In the genomic region with DNA sequence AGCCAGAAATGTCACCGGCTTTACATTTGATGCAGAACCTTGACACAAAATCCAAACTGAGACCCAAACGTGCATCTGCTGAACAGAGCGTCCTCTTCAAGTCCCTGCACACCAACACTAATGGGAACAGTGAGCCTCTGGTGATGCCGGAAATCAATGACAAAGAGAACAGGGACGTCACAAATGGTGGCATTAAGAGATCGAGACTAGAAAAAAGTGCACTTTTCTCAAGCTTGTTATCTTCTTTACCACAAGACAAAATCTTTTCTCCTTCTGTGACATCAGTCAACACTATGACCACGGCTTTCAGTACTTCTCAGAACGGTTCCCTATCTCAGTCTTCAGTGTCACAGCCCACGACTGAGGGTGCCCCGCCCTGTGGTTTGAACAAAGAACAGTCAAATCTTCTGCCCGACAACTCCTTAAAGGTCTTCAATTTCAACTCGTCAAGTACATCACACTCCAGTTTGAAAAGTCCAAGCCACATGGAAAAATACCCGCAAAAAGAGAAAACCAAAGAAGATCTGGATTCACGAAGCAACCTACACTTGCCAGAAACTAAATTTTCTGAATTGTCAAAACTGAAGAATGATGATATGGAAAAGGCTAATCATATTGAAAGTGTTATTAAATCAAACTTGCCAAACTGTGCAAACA, we compare ENCODE assay signal across 8 cellular contexts.
DNase-seq lines count a peak whose midpoint lies in the region; ATAC-seq and TF ChIP-seq lines count a peak whose summit lies in the region.

No MANE protein-coding gene starts in this region.

- POLR2A ChIA-PET in activated B cell treated with CpG ODN at 0.5 μM for 24 hours (lab: Charles Lee) = interaction anchor here (0.6 to 8.9 kb wide), 13 partner anchors 9 to 453 kb away, joined by 3 to 201 read pairs (median 8); no protein-coding TSS in a partner anchor

- CTCF ChIA-PET in activated B cell treated with CpG ODN at 0.5 μM for 24 hours (lab: Charles Lee) = interaction anchor here (1.1 to 8.6 kb wide), 6 partner anchors 9 to 46 kb away, joined by 3 to 94 read pairs (median 6); no protein-coding TSS in a partner anchor

- peak overlapping the region; percentile 97 for H3K27ac Mint-ChIP-seq in activated B cell treated with CpG ODN at 0.5 μM for 24 hours

- intact Hi-C loops in activated B cell treated with CpG ODN at 0.5 μM for 24 hours (cut with micrococcal nuclease) = loop anchor here (1.0 to 10.0 kb wide), 6 partner anchors 9 to 1304 kb away; partner anchors contain the start of gene SCML4

- peak overlapping the region; percentile 86 for H3K4me3 Mint-ChIP-seq in activated B cell treated with CpG ODN at 0.5 μM for 24 hours

- DNase-seq in activated B cell treated with CpG ODN at 0.5 μM for 24 hours (peak; percentile 35), NCI-H1417 (lab: John Stamatoyannopoulos, UW) (no peak), NCI-H748 (lab: John Stamatoyannopoulos, UW; ENCODE audit: unreplicated experiment) (no peak), NCI-H2029 treated with DMSO at 0.1 percent for 48 hours (lab: John Stamatoyannopoulos, UW) (no peak)
- DNase-seq in effector CD8-positive, alpha-beta T cell (lab: John Stamatoyannopoulos, UW) = peak; percentile 64
- peak; percentile 76 to 83 for DNase-seq in stimulated activated CD8-positive, alpha-beta memory T cell treated with anti-CD3 and anti-CD28 coated beads, Interleukin-15, amount 100 ng/mL, for 48 hours (ENCODE audit: low read depth in 2 of 2)

- no peak for TF ChIP-seq CTCF in activated B cell treated with CpG ODN at 0.5 μM for 24 hours (IDR thresholded peaks at IDR 0.05)

- H3K4me1 Mint-ChIP-seq in activated B cell treated with CpG ODN at 0.5 μM for 24 hours = peaks cover 87% of the 10 kb centered on the region

- ATAC-seq in GM19351 (IDR thresholded peaks at IDR 0.05; ENCODE audit: unreplicated experiment) = peak; percentile 64
- peak; percentile 71 for ATAC-seq in HG03354 (IDR thresholded peaks at IDR 0.05; ENCODE audit: poor library complexity, severe bottlenecking, unreplicated experiment)
- ATAC-seq in activated B cell treated with CpG ODN at 0.5 μM for 24 hours (ENCODE audit: low read depth) = peak; percentile 58

- no peaks in the 10 kb centered on the region for H3K27me3 Mint-ChIP-seq in activated B cell treated with CpG ODN at 0.5 μM for 24 hours

- no peaks in the 10 kb centered on the region for H3K9me3 Mint-ChIP-seq in activated B cell treated with CpG ODN at 0.5 μM for 24 hours

- peaks cover 16% of the 10 kb centered on the region for H3K36me3 Mint-ChIP-seq in activated B cell treated with CpG ODN at 0.5 μM for 24 hours (ENCODE audit: low read depth)

Comparison
In these comparisons a context has a peak if more than half of its experiments do, and no peak if none do; other contexts are left out.
1. DNase-seq: peak in activated B cell treated with CpG ODN at 0.5 μM for 24 hours (single experiment), effector CD8-positive, alpha-beta T cell (single experiment) and stimulated activated CD8-positive, alpha-beta memory T cell treated with anti-CD3 and anti-CD28 coated beads, Interleukin-15, amount 100 ng/mL, for 48 hours (2 of 2); none in NCI-H1417 (0 of 3), NCI-H748 (single experiment) and NCI-H2029 treated with DMSO at 0.1 percent for 48 hours (single experiment).
2. Peak in every context shown above with its lines, with median percentiles within 50 percentile points of each other: ATAC-seq.